In the genomic region with DNA sequence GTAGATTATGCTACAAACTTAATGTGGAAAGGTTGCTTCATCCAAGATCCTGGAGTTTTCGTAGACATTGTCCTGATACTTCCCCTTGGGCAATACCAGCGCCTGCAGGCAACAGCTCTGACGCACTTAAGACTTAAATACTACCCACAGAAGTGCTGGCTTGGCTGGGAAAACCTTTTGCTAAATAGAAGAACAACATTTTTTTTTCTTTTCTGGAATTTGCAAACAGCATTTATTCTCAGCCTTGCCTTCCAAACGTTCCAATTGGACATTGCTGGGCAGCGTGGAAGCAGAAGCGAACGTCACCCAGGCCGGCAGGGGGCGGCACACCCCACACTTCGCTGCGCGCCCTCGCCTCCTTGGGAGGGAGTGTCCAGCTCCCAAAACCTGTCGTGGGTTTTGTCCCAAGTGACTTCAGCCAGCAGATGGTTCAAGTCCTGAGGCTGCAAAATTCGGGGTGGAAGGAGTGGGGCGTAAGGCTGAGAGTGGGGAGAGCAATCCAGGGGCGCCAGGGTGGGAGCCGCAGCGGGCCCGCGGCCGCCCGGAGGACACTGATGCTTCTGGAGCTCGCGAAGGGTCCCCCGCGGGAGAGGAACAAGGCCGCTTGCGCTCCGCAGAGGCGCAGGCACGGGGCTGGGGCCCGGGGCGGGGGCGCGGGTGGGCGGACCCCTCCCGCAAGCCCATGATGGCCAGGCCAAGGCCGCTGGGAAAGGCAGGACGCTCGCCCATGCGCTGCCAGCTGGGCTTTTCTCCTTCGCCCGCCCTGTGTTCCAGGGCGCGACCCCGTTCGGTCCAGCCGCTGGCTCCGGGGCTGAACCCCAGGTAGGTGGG, we compare ENCODE assay signal across 8 cellular contexts.
DNase-seq lines count a peak whose midpoint lies in the region; ATAC-seq and TF ChIP-seq lines count a peak whose summit lies in the region.

No MANE protein-coding gene starts in this region.

- peaks cover 5% of the 10 kb centered on the region for H3K9me3 Mint-ChIP-seq in Caco-2 (ENCODE audit: unreplicated experiment)

- no peaks in the 10 kb centered on the region for H3K4me1 ChIP-seq in Caco-2

- POLR2A ChIA-PET in Caco-2 (lab: Charles Lee): no interaction called here

- H3K9me3 ChIP-seq in Caco-2: no peaks in the 10 kb centered on the region; the same call in 1 of the 2 replicates

- intact Hi-C loops in left colon (cut with DNase I, micrococcal nuclease): loop anchor here (10.0 kb wide), 2 partner anchors 64 to 444 kb away; a partner anchor contains a TSS
- intact Hi-C loops in Caco-2 (cut with micrococcal nuclease; ENCODE audit: unreplicated experiment): loop anchor here (5.0 kb wide), 1 partner anchor 178 kb away; no protein-coding TSS in a partner anchor

- no peak overlapping the region for H3K4me3 Mint-ChIP-seq in Caco-2 (ENCODE audit: unreplicated experiment)

- H3K4me3 ChIP-seq in GM12875 (ENCODE audit: low read depth, low read length): peak overlapping the region; percentile 30
- H3K4me3 ChIP-seq in choroid plexus epithelial cell (ENCODE audit: low read depth, low read length): peak overlapping the region; percentile 53
- no peak overlapping the region for H3K4me3 ChIP-seq in Caco-2 (ENCODE audit: low read depth, low read length)

- no peaks in the 10 kb centered on the region for H3K36me3 ChIP-seq in Caco-2 (ENCODE audit: control insufficient read depth, insufficient read depth, low read length)

- H3K4me1 Mint-ChIP-seq in Caco-2 (ENCODE audit: low read depth, unreplicated experiment): no peaks in the 10 kb centered on the region

- BruUV-seq in Caco-2 (replicated peaks; lab: Mats Ljungman, UMichigan): no TSS peak

- ATAC-seq in HG02642 (IDR thresholded peaks at IDR 0.05; ENCODE audit: poor library complexity, unreplicated experiment): peak; percentile 92
- ATAC-seq in left colon: peak; percentile 92

- H3K27me3 ChIP-seq in Caco-2 (replicated peaks; ENCODE audit: control insufficient read depth, insufficient read depth, low read length): no peaks in the 10 kb centered on the region

- peak; percentile 2 to 86 (median 86) for DNase-seq in NCI-H1417 (lab: John Stamatoyannopoulos, UW)
- DNase-seq in activated CD4-positive, alpha-beta T cell treated with anti-CD3 and anti-CD28 coated beads for 24 hours (ENCODE audit: low read depth in 2 of 2): peak; percentile 50 to 52
- DNase-seq in choroid plexus epithelial cell (ENCODE audit: low read depth): peak; percentile 81
- peak; percentile 47 to 71 for DNase-seq in left colon
- DNase-seq in stimulated activated CD4-positive, alpha-beta T cell treated with anti-CD3 and anti-CD28 coated beads, Interleukin-15, amount 100 ng/mL, for 48 hours (ENCODE audit: low read depth in 2 of 2): peak; percentile 10 to 30
- no peak for DNase-seq in Caco-2

- no peak overlapping the region for H3K27ac Mint-ChIP-seq in Caco-2 (ENCODE audit: unreplicated experiment)

- no peaks in the 10 kb centered on the region for H3K36me3 Mint-ChIP-seq in Caco-2 (ENCODE audit: insufficient read depth, unreplicated experiment)

- H3K27me3 Mint-ChIP-seq in Caco-2 (ENCODE audit: insufficient read depth, unreplicated experiment): peaks cover 3% of the 10 kb centered on the region

- peak; percentile 85 for TF ChIP-seq CTCF in GM12875 (IDR thresholded peaks at IDR 0.05; ENCODE audit: borderline replicate concordance, insufficient read depth, low read depth, low read length)
- peak; percentile 94 for TF ChIP-seq CTCF in choroid plexus epithelial cell (conservative IDR thresholded peaks at IDR 0.05; ENCODE audit: low read depth, low read length)
- no peak for TF ChIP-seq CTCF in Caco-2 (IDR thresholded peaks at IDR 0.05; ENCODE audit: insufficient read depth in 1 of 2, low read depth in 1 of 2, low read length in 1 of 2, severe bottlenecking in 1 of 2, unreplicated experiment in 1 of 2)

- CTCF ChIA-PET in Caco-2 (lab: Charles Lee): interaction anchor here (0.6 to 1.1 kb wide), 2 partner anchors 17 to 287 kb away, joined by 3 read pairs; no protein-coding TSS in a partner anchor

Comparison
In these comparisons a context has a peak if more than half of its experiments do, and no peak if none do; other contexts are left out.
1. CTCF ChIP-seq: peak in GM12875 (single experiment) and choroid plexus epithelial cell (single experiment); none in Caco-2 (0 of 2).
2. DNase-seq: peak in NCI-H1417 (3 of 3), activated CD4-positive, alpha-beta T cell treated with anti-CD3 and anti-CD28 coated beads for 24 hours (2 of 2), choroid plexus epithelial cell (single experiment), left colon (2 of 2) and stimulated activated CD4-positive, alpha-beta T cell treated with anti-CD3 and anti-CD28 coated beads, Interleukin-15, amount 100 ng/mL, for 48 hours (2 of 2); none in Caco-2 (0 of 2).